Comparison of ENCODE assay signal across 8 cellular contexts in genomic region chr6:41734666-41735426, GRCh38. TPM values are rescaled to one million over a fixed set of nuclear protein-coding genes. Genes with fewer than 3 reads are reported as not detected.
DNase-seq lines count a peak whose midpoint lies in the region; ATAC-seq, FAIRE-seq and TF ChIP-seq lines count a peak whose summit lies in the region.

No MANE protein-coding gene starts in this region.

- TF ChIP-seq RAD21 in HCT116 (IDR thresholded peaks at IDR 0.05; ENCODE audit: low read depth) (no peak), GM12878 (IDR thresholded peaks at IDR 0.05; ENCODE audit: insufficient read depth, low read depth, low read length) (no peak)

- H3K79me2 ChIP-seq in HCT116 (ENCODE audit: insufficient read depth, low read length) (no peaks in the 10 kb centered on the region), GM12878 (ENCODE audit: control insufficient read depth, insufficient read depth, low read length) (peaks cover 48% of the 10 kb centered on the region)

- ATAC-seq in HCT116 (peak; percentile 65), GM12878 (peak; percentile 61)

- H3K9me2 ChIP-seq in HCT116 (ENCODE audit: insufficient read depth): no peaks in the 10 kb centered on the region

- TF ChIP-seq CTCF in GM06990 (IDR thresholded peaks at IDR 0.05; ENCODE audit: insufficient read depth, low read length, poor library complexity, severe bottlenecking) (no peak), HCT116 (IDR thresholded peaks at IDR 0.05 in 2 of 3, conservative IDR thresholded peaks at IDR 0.05 in 1 of 3; ENCODE audit: borderline replicate concordance in 1 of 3, insufficient read depth in 1 of 3, low read depth in 2 of 3, low read length in 2 of 3) (no peak), GM12878 (IDR thresholded peaks at IDR 0.05 in 2 of 3, conservative IDR thresholded peaks at IDR 0.05 in 1 of 3; ENCODE audit: control insufficient read depth in 2 of 3, extremely low read depth in 1 of 3, insufficient read depth in 1 of 3, low read depth in 3 of 3, low read length in 3 of 3) (no peak)

- SMC1A ChIA-PET in GM12878 (lab: Charles Lee; ENCODE audit: uncharacterized antibody, unreplicated experiment): interaction anchor here (0.8 to 8.5 kb wide), 11 partner anchors 10 to 401 kb away, joined by 3 to 168 read pairs (median 5); no protein-coding TSS in a partner anchor

- intact Hi-C loops in HCT116 (cut with micrococcal nuclease): loop anchor here (2.0 kb wide), 1 partner anchor 44 kb away; the partner anchor contains the start of gene FRS3
- intact Hi-C loops in GM12878 (cut with micrococcal nuclease; ENCODE audit: unreplicated experiment): loop anchor here (1.0 to 10.0 kb wide), 6 partner anchors 29 to 660 kb away; partner anchors contain the start of genes FOXP4, NFYA, OARD1 and TOMM6

- H3K9me3 ChIP-seq in HCT116 (ENCODE audit: control insufficient read depth in 1 of 2, insufficient read depth in 1 of 2, low read depth in 1 of 2, low read length in 2 of 2) (no peaks in the 10 kb centered on the region), GM12878 (replicated peaks; ENCODE audit: control insufficient read depth, insufficient read depth, low read length) (no peaks in the 10 kb centered on the region)

- no TSS peak for BruUV-seq in HCT116 (replicated peaks; lab: Mats Ljungman, UMichigan)
- no TSS peak for BruUV-seq in GM12878 (replicated peaks; lab: Mats Ljungman, UMichigan)

- H3K9ac ChIP-seq in HCT116 (ENCODE audit: low read length) (peak overlapping the region; percentile 51), GM12878 (ENCODE audit: control insufficient read depth, insufficient read depth, low read length) (peak overlapping the region; percentile 80)

- RAD21 ChIA-PET in HCT116 (lab: Charles Lee; ENCODE audit: low non-redundant PET in 1 of 2, low total read pairs in 2 of 2, uncharacterized antibody in 2 of 2, unreplicated experiment in 2 of 2) (interaction anchor here (0.6 to 1.4 kb wide), 2 partner anchors 21 to 1286 kb away, joined by 3 to 4 read pairs; partner anchors contain the start of gene RRP36 (in 1 of the 2)), GM12878 (lab: Charles Lee; ENCODE audit: unreplicated experiment) (interaction anchor here (0.8 to 8.5 kb wide), 11 partner anchors 17 to 400 kb away, joined by 3 to 300 read pairs (median 5); partner anchors contain the start of genes BYSL, MED20 and NCR2)

- in situ Hi-C loops in GM12878 (cut with MboI): no loop called here

- 1% methylated on average over 51 of the region's 76 CpGs for WGBS in GM12878 (ENCODE audit: insufficient coverage, insufficient replicate concordance, low lambda C conversion rate, missing lambda C conversion rate)

- no peak for TF ChIP-seq POLR2A in HCT116 (IDR thresholded peaks at IDR 0.05; ENCODE audit: borderline replicate concordance, extremely low read depth, insufficient read depth, insufficient read length)
- TF ChIP-seq POLR2A in GM12878 (IDR thresholded peaks at IDR 0.05; ENCODE audit: low read depth, low read length): peak; percentile 56

- POLR2A ChIA-PET in HCT116 (lab: Charles Lee) (interaction anchor here (0.8 kb wide), 1 partner anchor 9 kb away, joined by 3 read pairs; no protein-coding TSS in a partner anchor), GM12878 (lab: Charles Lee) (interaction anchor here (0.7 to 9.6 kb wide), 9 partner anchors 9 to 401 kb away, joined by 3 to 293 read pairs (median 4); no protein-coding TSS in a partner anchor)

- H3K4me1 ChIP-seq in HCT116 (ENCODE audit: control insufficient read depth in 1 of 2, insufficient read depth in 2 of 2, low read length in 2 of 2): peaks cover 13 to 26% of the 10 kb centered on the region in 2 experiments
- peaks cover 6% of the 10 kb centered on the region for H3K4me1 ChIP-seq in GM12878 (ENCODE audit: control insufficient read depth, insufficient read depth, low read length)

- H3K4me3 ChIP-seq in GM06990 (replicated peaks; ENCODE audit: low read depth, low read length) (peak overlapping the region; percentile 78), HCT116 (replicated peaks in 1 of 2; ENCODE audit: low read depth in 1 of 2, low read length in 2 of 2) (peak overlapping the region; percentile 58 to 76), GM12878 (peak overlapping the region; percentile 92)

- H3K4me2 ChIP-seq in HCT116 (ENCODE audit: low read length): peak overlapping the region; percentile 98
- H3K4me2 ChIP-seq in GM12878 (ENCODE audit: control insufficient read depth, insufficient read depth): peak overlapping the region; percentile 47; the same call in 1 of the 2 replicates

- peak; percentile 90 for DNase-seq in GM06990 (ENCODE audit: extremely low read depth, insufficient read length)
- peak; percentile 45 for DNase-seq in HCT116 (ENCODE audit: low read depth, low spot score)
- DNase-seq in NCI-H1048 (lab: John Stamatoyannopoulos, UW): peak; percentile 29
- DNase-seq in T1000 (lab: John Stamatoyannopoulos, UW): peak; percentile 22
- DNase-seq in GM12878 (ENCODE audit: low read depth, low spot score): no peak
- peak in 50 of 51 donors; percentile 52 to 97 (median 84) for DNase-seq in hypothalamus (lab: John Stamatoyannopoulos, UW)
- peak; percentile 56 for DNase-seq in retina
- DNase-seq in cerebellar nuclear complex (lab: John Stamatoyannopoulos, UW): no peak

- CTCF ChIA-PET in HCT116 (lab: Charles Lee) (interaction anchor here (0.8 to 2.7 kb wide), 8 partner anchors 15 to 495 kb away, joined by 3 to 19 read pairs (median 5); partner anchors contain the start of gene TOMM6), GM12878 (lab: Yijun Ruan, JAX) (interaction anchor here (0.6 to 6.2 kb wide), 18 partner anchors 9 to 1435 kb away, joined by 3 to 87 read pairs (median 6); partner anchors contain the start of gene TOMM6)

- H2AFZ ChIP-seq in HCT116 (ENCODE audit: low read depth, low read length, poor library complexity, severe bottlenecking): no peak overlapping the region
- H2AFZ ChIP-seq in GM12878 (ENCODE audit: control insufficient read depth, low read depth, low read length): peak overlapping the region; percentile 48

- FAIRE-seq in GM12878 (lab: Jason Lieb, UNC): no peak

- no peak for TF ChIP-seq EP300 in GM12878 (IDR thresholded peaks at IDR 0.05; ENCODE audit: borderline replicate concordance in 1 of 2, control insufficient read depth in 1 of 2, low read depth in 2 of 2, low read length in 2 of 2)

- H3K36me3 ChIP-seq in GM06990 (ENCODE audit: control insufficient read depth, insufficient read depth, low read length) (no peaks in the 10 kb centered on the region), HCT116 (ENCODE audit: control insufficient read depth in 1 of 2, insufficient read depth in 2 of 2, low read length in 2 of 2) (no peaks in the 10 kb centered on the region), GM12878 (ENCODE audit: control insufficient read depth in 2 of 2, insufficient read depth in 2 of 2, low read length in 1 of 2) (no peaks in the 10 kb centered on the region)

- peak overlapping the region; percentile 75; the same call in 1 of the 2 replicates for H3K27ac ChIP-seq in HCT116 (ENCODE audit: low read depth, low read length)
- H3K27ac ChIP-seq in GM12878 (ENCODE audit: control insufficient read depth, insufficient read depth): peak overlapping the region; percentile 98

- H3K27me3 ChIP-seq in GM06990 (replicated peaks; ENCODE audit: control insufficient read depth, insufficient read depth, low read length) (no peaks in the 10 kb centered on the region), HCT116 (ENCODE audit: insufficient read depth, low read length) (no peaks in the 10 kb centered on the region), GM12878 (replicated peaks in 1 of 2; ENCODE audit: control insufficient read depth in 2 of 2, insufficient read depth in 2 of 2, low read length in 1 of 2) (no peaks in the 10 kb centered on the region; a peak in 1 of 4 replicates)

- H4K20me1 ChIP-seq in HCT116 (ENCODE audit: insufficient read depth) (no peaks in the 10 kb centered on the region), GM12878 (ENCODE audit: control insufficient read depth, insufficient read depth) (no peaks in the 10 kb centered on the region)

RNA-seq across cellular contexts. Expression of gene TFEB, which starts 0.6 kb away (rescaled TPM):
- total RNA-seq in HCT116 (2021; ENCODE audit: unreplicated experiment) (4.8 TPM), GM12878 (2014; rRNA removed) (95.7 and 97.9 TPM in 2 replicates), GM12878 (2014; rRNA removed; fragmentation: Illumina TruSeq; extraction: Trizol) (30.7 and 31.4 TPM in 2 replicates), GM12878 (2021) (97.7 and 108 TPM in 2 replicates)
- polyA plus RNA-seq in HCT116 (2012): 4.1 and 5.5 TPM in 2 replicates
- 91.8 and 108 TPM in 2 replicates for total RNA-seq in GM12878 (2013; cell fraction: nucleolus; rRNA removed)
- 42.6 TPM for polyA plus RNA-seq in GM12878 (2011; ENCODE audit: low read depth)
- polyA plus RNA-seq in GM12878 (2011; rRNA removed) (22.8 and 62.1 TPM in 2 replicates), GM12878 (2014; fragmentation: Illumina TruSeq; extraction: Trizol) (6.6 and 22.4 TPM in 2 replicates), GM12878 (2014; fragmentation: Nextera tagmentation; extraction: Ambion mirVana) (1 to 10 TPM in 1 of 2 experiments, under 1 TPM in 1; 0.84 to 2.6 TPM), GM12878 (2014; rRNA removed) (107 and 133 TPM in 2 replicates), GM12878 (2016; fragmentation: Nextera tagmentation; extraction: Ambion mirVana) (10 to 100 TPM; 59.4 to 64.3 TPM)
- 56.5 and 88.1 TPM in 2 replicates for polyA plus RNA-seq in GM12878 (2011; cell fraction: cytosol; rRNA removed)
- polyA plus RNA-seq in GM12878 (2011; cell fraction: nucleus; rRNA removed): 83.6 and 85.7 TPM in 2 replicates
- 59.0 and 84.4 TPM in 2 replicates for polyA plus RNA-seq in GM12878 (2012)
- 46.4 and 70.0 TPM in 2 replicates for polyA minus RNA-seq in GM12878 (2011; rRNA and poly(A)+ RNA removed)
- polyA minus RNA-seq in GM12878 (2011; cell fraction: cytosol; rRNA and poly(A)+ RNA removed): 35.4 and 37.4 TPM in 2 replicates
- polyA minus RNA-seq in GM12878 (2011; cell fraction: nucleus; rRNA and poly(A)+ RNA removed): 29.1 and 40.5 TPM in 2 replicates

RNA-seq across cellular contexts. Expression of gene PGC, which starts 12.4 kb away (rescaled TPM):
- total RNA-seq in HCT116 (2021; ENCODE audit: unreplicated experiment): 1.2 TPM
- 0.06 TPM in 1 of 2 replicates, not detected in the other for polyA plus RNA-seq in HCT116 (2012)
- total RNA-seq in GM12878 (2013; cell fraction: nucleolus; rRNA removed): not detected in 2 replicates
- not detected in 2 replicates for total RNA-seq in GM12878 (2014; rRNA removed)
- total RNA-seq in GM12878 (2014; rRNA removed; fragmentation: Illumina TruSeq; extraction: Trizol): not detected in 2 replicates
- total RNA-seq in GM12878 (2021): 0.26 and 1.2 TPM in 2 replicates
- polyA plus RNA-seq in GM12878 (2011; ENCODE audit: low read depth): not detected
- not detected in 2 replicates for polyA plus RNA-seq in GM12878 (2011; rRNA removed)
- not detected in 2 replicates for polyA plus RNA-seq in GM12878 (2011; cell fraction: cytosol; rRNA removed)
- not detected in 2 replicates for polyA plus RNA-seq in GM12878 (2011; cell fraction: nucleus; rRNA removed)
- not detected in 2 replicates for polyA plus RNA-seq in GM12878 (2012)
- not detected in 2 replicates for polyA plus RNA-seq in GM12878 (2014; fragmentation: Illumina TruSeq; extraction: Trizol)
- not detected for polyA plus RNA-seq in GM12878 (2014; fragmentation: Nextera tagmentation; extraction: Ambion mirVana)
- polyA plus RNA-seq in GM12878 (2014; rRNA removed): not detected in 2 replicates
- not detected for polyA plus RNA-seq in GM12878 (2016; fragmentation: Nextera tagmentation; extraction: Ambion mirVana)
- not detected in 2 replicates for polyA minus RNA-seq in GM12878 (2011; rRNA and poly(A)+ RNA removed)
- polyA minus RNA-seq in GM12878 (2011; cell fraction: cytosol; rRNA and poly(A)+ RNA removed): not detected in 2 replicates
- polyA minus RNA-seq in GM12878 (2011; cell fraction: nucleus; rRNA and poly(A)+ RNA removed): not detected in 2 replicates

RNA-seq across cellular contexts. Expression of gene FRS3, which starts 44.9 kb away (rescaled TPM):
- total RNA-seq in HCT116 (2021; ENCODE audit: unreplicated experiment) (5.9 TPM), GM12878 (2014; rRNA removed) (1.4 and 2.1 TPM in 2 replicates), GM12878 (2014; rRNA removed; fragmentation: Illumina TruSeq; extraction: Trizol) (1.3 TPM in 2 replicates), GM12878 (2021) (3.2 and 3.6 TPM in 2 replicates)
- 6.3 TPM in 2 replicates for polyA plus RNA-seq in HCT116 (2012)
- total RNA-seq in GM12878 (2013; cell fraction: nucleolus; rRNA removed): 3.2 TPM in 2 replicates
- 6.6 TPM for polyA plus RNA-seq in GM12878 (2011; ENCODE audit: low read depth)
- polyA plus RNA-seq in GM12878 (2011; rRNA removed) (1.7 and 2.1 TPM in 2 replicates), GM12878 (2014; fragmentation: Illumina TruSeq; extraction: Trizol) (0.16 and 1.2 TPM in 2 replicates), GM12878 (2014; fragmentation: Nextera tagmentation; extraction: Ambion mirVana) (under 1 TPM; 0.05 to 0.09 TPM), GM12878 (2014; rRNA removed) (3.4 and 3.8 TPM in 2 replicates), GM12878 (2016; fragmentation: Nextera tagmentation; extraction: Ambion mirVana) (1 to 10 TPM; 1.4 to 2.7 TPM)
- 2.8 and 3.8 TPM in 2 replicates for polyA plus RNA-seq in GM12878 (2011; cell fraction: cytosol; rRNA removed)
- polyA plus RNA-seq in GM12878 (2011; cell fraction: nucleus; rRNA removed): 6.8 and 8.2 TPM in 2 replicates
- polyA plus RNA-seq in GM12878 (2012): 1.8 and 1.9 TPM in 2 replicates
- 1.1 and 2.0 TPM in 2 replicates for polyA minus RNA-seq in GM12878 (2011; rRNA and poly(A)+ RNA removed)
- 1.2 TPM in 2 replicates for polyA minus RNA-seq in GM12878 (2011; cell fraction: cytosol; rRNA and poly(A)+ RNA removed)
- 0.73 and 2.9 TPM in 2 replicates for polyA minus RNA-seq in GM12878 (2011; cell fraction: nucleus; rRNA and poly(A)+ RNA removed)

RNA-seq across cellular contexts. Expression of gene PRICKLE4, which starts 45.7 kb away (rescaled TPM):
- 2.9 TPM for total RNA-seq in HCT116 (2021; ENCODE audit: unreplicated experiment)
- polyA plus RNA-seq in HCT116 (2012): 0.73 and 0.99 TPM in 2 replicates
- total RNA-seq in GM12878 (2013; cell fraction: nucleolus; rRNA removed): 2.1 and 3.4 TPM in 2 replicates
- 0.85 TPM in 1 of 2 replicates, not detected in the other for total RNA-seq in GM12878 (2014; rRNA removed)
- not detected in 2 replicates for total RNA-seq in GM12878 (2014; rRNA removed; fragmentation: Illumina TruSeq; extraction: Trizol)
- total RNA-seq in GM12878 (2021): 0.37 TPM in 1 of 2 replicates, not detected in the other
- polyA plus RNA-seq in GM12878 (2011; ENCODE audit: low read depth): not detected
- polyA plus RNA-seq in GM12878 (2011; rRNA removed): not detected in 2 replicates
- 0.10 TPM in 1 of 2 replicates, not detected in the other for polyA plus RNA-seq in GM12878 (2011; cell fraction: cytosol; rRNA removed)
- polyA plus RNA-seq in GM12878 (2011; cell fraction: nucleus; rRNA removed): 0.99 and 2.1 TPM in 2 replicates
- polyA plus RNA-seq in GM12878 (2012): 0.65 and 1.2 TPM in 2 replicates
- not detected in 2 replicates for polyA plus RNA-seq in GM12878 (2014; fragmentation: Illumina TruSeq; extraction: Trizol)
- not detected for polyA plus RNA-seq in GM12878 (2014; fragmentation: Nextera tagmentation; extraction: Ambion mirVana)
- polyA plus RNA-seq in GM12878 (2014; rRNA removed): not detected in 2 replicates
- polyA plus RNA-seq in GM12878 (2016; fragmentation: Nextera tagmentation; extraction: Ambion mirVana): under 1 TPM; 0.33 to 0.35 TPM
- polyA minus RNA-seq in GM12878 (2011; rRNA and poly(A)+ RNA removed): not detected in 2 replicates
- polyA minus RNA-seq in GM12878 (2011; cell fraction: cytosol; rRNA and poly(A)+ RNA removed): not detected in 2 replicates
- polyA minus RNA-seq in GM12878 (2011; cell fraction: nucleus; rRNA and poly(A)+ RNA removed): not detected in 2 replicates

RNA-seq across cellular contexts. Expression of gene TOMM6, which starts 52.6 kb away (rescaled TPM):
- total RNA-seq in HCT116 (2021; ENCODE audit: unreplicated experiment) (292 TPM), GM12878 (2014; rRNA removed) (206 TPM in 2 replicates), GM12878 (2014; rRNA removed; fragmentation: Illumina TruSeq; extraction: Trizol) (290 and 315 TPM in 2 replicates), GM12878 (2021) (262 and 265 TPM in 2 replicates)
- 171 and 250 TPM in 2 replicates for polyA plus RNA-seq in HCT116 (2012)
- total RNA-seq in GM12878 (2013; cell fraction: nucleolus; rRNA removed): 7.2 and 14.7 TPM in 2 replicates
- 531 TPM for polyA plus RNA-seq in GM12878 (2011; ENCODE audit: low read depth)
- polyA plus RNA-seq in GM12878 (2011; rRNA removed) (288 and 289 TPM in 2 replicates), GM12878 (2014; fragmentation: Illumina TruSeq; extraction: Trizol) (746 and 940 TPM in 2 replicates), GM12878 (2014; fragmentation: Nextera tagmentation; extraction: Ambion mirVana) (100 to 1,000 TPM; 653 to 729 TPM), GM12878 (2014; rRNA removed) (283 and 357 TPM in 2 replicates), GM12878 (2016; fragmentation: Nextera tagmentation; extraction: Ambion mirVana) (100 to 1,000 TPM; 538 to 566 TPM)
- 273 and 455 TPM in 2 replicates for polyA plus RNA-seq in GM12878 (2011; cell fraction: cytosol; rRNA removed)
- 92.9 and 97.2 TPM in 2 replicates for polyA plus RNA-seq in GM12878 (2011; cell fraction: nucleus; rRNA removed)
- polyA plus RNA-seq in GM12878 (2012): 285 and 314 TPM in 2 replicates
- polyA minus RNA-seq in GM12878 (2011; rRNA and poly(A)+ RNA removed): 71.8 and 90.6 TPM in 2 replicates
- polyA minus RNA-seq in GM12878 (2011; cell fraction: cytosol; rRNA and poly(A)+ RNA removed): 23.6 and 24.3 TPM in 2 replicates
- polyA minus RNA-seq in GM12878 (2011; cell fraction: nucleus; rRNA and poly(A)+ RNA removed): 13.2 and 14.3 TPM in 2 replicates

Comparison
In these comparisons a context has a peak if more than half of its experiments do, and no peak if none do; other contexts are left out.
1. DNase-seq: peak in GM06990 (single experiment), HCT116 (single experiment), NCI-H1048 (single experiment), T1000 (single experiment), hypothalamus (50 of 51) and retina (single experiment); none in GM12878 (single experiment) and cerebellar nuclear complex (0 of 2).
2. Peak in every context shown above with its lines, with median percentiles within 50 percentile points of each other: H3K4me3 ChIP-seq.